In genomic region chr7:15571303-15571878, GRCh38 we compare ENCODE assay signal across 23 cellular contexts. TPM values are rescaled to one million over a fixed set of nuclear protein-coding genes. Genes with fewer than 3 reads are reported as not detected.
DNase-seq lines count a peak whose midpoint lies in the region; TF ChIP-seq lines count a peak whose summit lies in the region.
"Had no signal": no experiment of that assay in that cellular context is flagged by ENCODE, and none has a peak within 500 bp of the region (broad histone marks: within the 10 kb centered on the region; RNA-seq: fewer than 3 reads in every experiment).

No MANE protein-coding gene starts in this region.

- no peak overlapping the region for H3K4me3 ChIP-seq in SK-N-SH (ENCODE audit: low read depth in 2 of 2, low read length in 1 of 2)
- H3K4me3 ChIP-seq in fibroblast of lung (replicated peaks in 1 of 4; ENCODE audit: control extremely low read depth in 1 of 4, insufficient read depth in 1 of 4, low read depth in 3 of 4, low read length in 4 of 4), result no peak overlapping the region
- H3K4me3 ChIP-seq in retinal pigment epithelial cell (ENCODE audit: low read length), result no peak overlapping the region
- H3K4me3 ChIP-seq: BLaER1, dorsolateral prefrontal cortex, GM12878, psoas muscle, testis had no signal

- TF ChIP-seq CTCF in SK-N-SH (IDR thresholded peaks at IDR 0.05) (no peak), fibroblast of lung (conservative IDR thresholded peaks at IDR 0.05 in 1 of 2, IDR thresholded peaks at IDR 0.05 in 1 of 2; ENCODE audit: low read depth in 1 of 2, low read length in 2 of 2) (no peak), retinal pigment epithelial cell (conservative IDR thresholded peaks at IDR 0.05; ENCODE audit: low read depth, low read length) (no peak), mesothelial cell of epicardium (IDR thresholded peaks at IDR 0.05; ENCODE audit: unreplicated experiment) (no peak)

- H3K36me3 ChIP-seq in SK-N-SH (replicated peaks in 1 of 2; ENCODE audit: control insufficient read depth in 1 of 2, insufficient read depth in 2 of 2, low read length in 1 of 2) (no peaks in the 10 kb centered on the region), fibroblast of lung (ENCODE audit: control insufficient read depth, insufficient read depth, low read length) (no peaks in the 10 kb centered on the region)
- H3K36me3 ChIP-seq: BLaER1 had no signal

- no peaks in the 10 kb centered on the region for H3K9me2 ChIP-seq in SK-N-SH

- no peaks in the 10 kb centered on the region for H3K36me3 Mint-ChIP-seq in mesothelial cell of epicardium

- no peak overlapping the region for H3K4me3 Mint-ChIP-seq in mesothelial cell of epicardium
- H3K4me3 Mint-ChIP-seq: activated naive CD4-positive, alpha-beta T cell treated with anti-CD3 and anti-CD28 coated beads for 36 hours; neural crest cell had no signal

- intact Hi-C loops in head of caudate nucleus (cut with DNase I), result no loop called here

- H3K27ac ChIP-seq in SK-N-SH (ENCODE audit: low read depth in 2 of 2, low read length in 1 of 2) (no peak overlapping the region), fibroblast of lung (ENCODE audit: insufficient read depth, low read length) (no peak overlapping the region)
- H3K27ac ChIP-seq: BLaER1, dorsolateral prefrontal cortex, psoas muscle, testis had no signal

- H3K27me3 ChIP-seq in SK-N-SH (ENCODE audit: insufficient read depth), result no peaks in the 10 kb centered on the region
- no peaks in the 10 kb centered on the region for H3K27me3 ChIP-seq in fibroblast of lung (ENCODE audit: control insufficient read depth, insufficient read depth, low read length)
- H3K27me3 ChIP-seq: BLaER1, dorsolateral prefrontal cortex, testis had no signal

- H3K27ac Mint-ChIP-seq in mesothelial cell of epicardium, result no peak overlapping the region
- H3K27ac Mint-ChIP-seq: activated naive CD4-positive, alpha-beta T cell treated with anti-CD3 and anti-CD28 coated beads for 36 hours had no signal

- TF ChIP-seq RAD21 in SK-N-SH (IDR thresholded peaks at IDR 0.05; ENCODE audit: low read length), result no peak

- H2AFZ ChIP-seq in SK-N-SH (ENCODE audit: low read depth) (no peak overlapping the region), fibroblast of lung (ENCODE audit: low read length) (no peak overlapping the region)

- H3K27me3 Mint-ChIP-seq in mesothelial cell of epicardium (ENCODE audit: low read depth), result no peaks in the 10 kb centered on the region

- peaks cover 4% of the 10 kb centered on the region for H3F3A ChIP-seq in SK-N-SH (replicated peaks; ENCODE audit: insufficient read depth)

- H3K9ac ChIP-seq in SK-N-SH (no peak overlapping the region), fibroblast of lung (ENCODE audit: insufficient read depth, low read length) (no peak overlapping the region)
- H3K9ac ChIP-seq: BLaER1 had no signal

- H3K4me1 Mint-ChIP-seq in mesothelial cell of epicardium, result peaks cover 9% of the 10 kb centered on the region
- H3K4me1 Mint-ChIP-seq: neural crest cell had no signal

- no peak for TF ChIP-seq EP300 in SK-N-SH (IDR thresholded peaks at IDR 0.05; ENCODE audit: borderline replicate concordance in 1 of 2, low read depth in 1 of 2, low read length in 1 of 2)

- peak; percentile 24 for DNase-seq in HS-5 (ENCODE audit: low read depth)
- DNase-seq in SK-N-SH, result no peak
- peak; percentile 42 to 43 for DNase-seq in fibroblast of lung (ENCODE audit: low read depth in 2 of 2)
- peak; percentile 58 for DNase-seq in retinal pigment epithelial cell (ENCODE audit: low read depth)
- no peak for DNase-seq in head of caudate nucleus
- DNase-seq in SHP77 treated with DMSO at 0.1 percent for 48 hours (lab: John Stamatoyannopoulos, UW), result no peak
- DNase-seq in mesothelial cell of epicardium (ENCODE audit: low spot score in 2 of 2, unreplicated experiment in 2 of 2), result no peak
- DNase-seq: activated CD4-positive, alpha-beta T cell treated with anti-CD3 and anti-CD28 coated beads, Interleukin-2, amount 50 U/mL, for 1 hour; activated naive CD4-positive, alpha-beta T cell treated with anti-CD3 and anti-CD28 coated beads for 36 hours; aorta; Calu3; dorsolateral prefrontal cortex; GDM1; hippocampal formation; KG1; midbrain; NCI-H1417; NK-92 treated with Interleukin-12 subunit alpha and Interleukin-12 subunit beta, amount 100 ng/mL, for 24 hours; psoas muscle; testis had no signal

- WGBS in SK-N-SH (ENCODE audit: low lambda C conversion rate), result 8% methylated on average over 3 of the region's 3 CpGs

- peaks cover 3% of the 10 kb centered on the region for H3K9me3 Mint-ChIP-seq in mesothelial cell of epicardium

- H3K9me3 ChIP-seq in SK-N-SH (no peaks in the 10 kb centered on the region; the same call in 1 of the 2 replicates), fibroblast of lung (ENCODE audit: control insufficient read depth, insufficient read depth, low read depth, low read length) (no peaks in the 10 kb centered on the region)
- H3K9me3 ChIP-seq: BLaER1, psoas muscle, testis had no signal

- CTCF ChIA-PET in SK-N-SH (lab: Yijun Ruan, JAX), result no interaction called here

- POLR2A ChIA-PET in SK-N-SH (lab: Yijun Ruan, JAX), result no interaction called here

- H3K79me2 ChIP-seq in SK-N-SH (ENCODE audit: insufficient read depth) (no peaks in the 10 kb centered on the region), fibroblast of lung (ENCODE audit: control insufficient read depth, insufficient read depth, low read length) (no peaks in the 10 kb centered on the region)

- H3K4me1 ChIP-seq in SK-N-SH (ENCODE audit: control insufficient read depth in 1 of 2, insufficient read depth in 2 of 2, low read depth in 1 of 2, low read length in 1 of 2) (no peaks in the 10 kb centered on the region; a peak in 1 of 4 replicates), fibroblast of lung (ENCODE audit: control insufficient read depth, extremely low read depth, insufficient read depth, low read length) (no peaks in the 10 kb centered on the region)
- H3K4me1 ChIP-seq: BLaER1, psoas muscle, testis had no signal

- H4K20me1 ChIP-seq in SK-N-SH (ENCODE audit: insufficient read depth) (no peaks in the 10 kb centered on the region), fibroblast of lung (ENCODE audit: control insufficient read depth, extremely low read depth, insufficient read depth, low read length) (no peaks in the 10 kb centered on the region)
- H4K20me1 ChIP-seq: BLaER1 had no signal

- H3K4me2 ChIP-seq in SK-N-SH (no peak overlapping the region), fibroblast of lung (ENCODE audit: extremely low read depth, insufficient read depth, low read length) (no peak overlapping the region)
- H3K4me2 ChIP-seq: BLaER1 had no signal

TF ChIP-seq in SK-N-SH, 30 proteins besides CTCF, POLR2A, EP300 and RAD21 (continues in another document):
- no peak for TF ChIP-seq MEF2A (IDR thresholded peaks at IDR 0.05; ENCODE audit: borderline replicate concordance, low read depth)
- no peak for TF ChIP-seq GATA2 (CRISPR knock-in tag; IDR thresholded peaks at IDR 0.05)
- TF ChIP-seq, protein P1, sequence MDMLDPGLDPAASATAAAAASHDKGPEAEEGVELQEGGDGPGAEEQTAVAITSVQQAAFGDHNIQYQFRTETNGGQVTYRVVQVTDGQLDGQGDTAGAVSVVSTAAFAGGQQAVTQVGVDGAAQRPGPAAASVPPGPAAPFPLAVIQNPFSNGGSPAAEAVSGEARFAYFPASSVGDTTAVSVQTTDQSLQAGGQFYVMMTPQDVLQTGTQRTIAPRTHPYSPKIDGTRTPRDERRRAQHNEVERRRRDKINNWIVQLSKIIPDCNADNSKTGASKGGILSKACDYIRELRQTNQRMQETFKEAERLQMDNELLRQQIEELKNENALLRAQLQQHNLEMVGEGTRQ (IDR thresholded peaks at IDR 0.05; ENCODE audit: borderline replicate concordance, low read depth, low read length), result no peak
- TF ChIP-seq FOSL2 (IDR thresholded peaks at IDR 0.05; ENCODE audit: borderline replicate concordance, low read depth), result peak; percentile 27; the same call in 1 of the 2 replicates
- TF ChIP-seq YY1 (IDR thresholded peaks at IDR 0.05; ENCODE audit: low read depth), result no peak
- TF ChIP-seq SMC3 (IDR thresholded peaks at IDR 0.05; ENCODE audit: low read depth, low read length), result no peak
- no peak for TF ChIP-seq RFX5 (IDR thresholded peaks at IDR 0.05; ENCODE audit: low read length)
- peak; percentile 61 for TF ChIP-seq PBX3 (IDR thresholded peaks at IDR 0.05)
- TF ChIP-seq RCOR1 (IDR thresholded peaks at IDR 0.05; ENCODE audit: low read length), result no peak
- TF ChIP-seq ZBTB33 (IDR thresholded peaks at IDR 0.05; ENCODE audit: borderline replicate concordance, low read depth), result no peak

RNA-seq across cellular contexts. Expression of gene AGMO, which starts 9.6 kb away (rescaled TPM):
- polyA plus RNA-seq in SK-N-SH (2012; rRNA removed) (0.05 and 0.10 TPM in 2 replicates), fibroblast of lung (0.02 and 0.06 TPM in 2 replicates)
- polyA plus RNA-seq in SK-N-SH (2012; cell fraction: cytosol; rRNA removed), result 0.04 and 0.08 TPM in 2 replicates
- polyA plus RNA-seq in SK-N-SH (2012; cell fraction: nucleus; rRNA removed), result 0.06 TPM in 1 of 2 replicates, not detected in the other
- total RNA-seq in fibroblast of lung (not detected in 2 replicates), mesothelial cell of epicardium (0.95 to 1.1 TPM (median 1.0 TPM) in 3 replicates)
- not detected in 2 replicates for polyA plus RNA-seq in fibroblast of lung (2012)
- polyA minus RNA-seq in fibroblast of lung (ENCODE audit: low replicate concordance), result not detected in 2 replicates
- total RNA-seq: activated naive CD4-positive, alpha-beta T cell treated with anti-CD3 and anti-CD28 coated beads for 36 hours; GM12878 had no signal

Comparison
In these comparisons a context has a peak if more than half of its experiments do, and no peak if none do; other contexts are left out.
1. DNase-seq: peak in HS-5 (single experiment), fibroblast of lung (2 of 2) and retinal pigment epithelial cell (single experiment); none in SK-N-SH (single experiment), head of caudate nucleus (0 of 42), SHP77 treated with DMSO at 0.1 percent for 48 hours (single experiment) and mesothelial cell of epicardium (0 of 2).